In genomic region chr13:46145950-46146349, GRCh38 we compare ENCODE assay signal across 21 cellular contexts.
"Had no signal": no experiment of that assay in that cellular context is flagged by ENCODE, and none has a peak within 500 bp of the region (broad histone marks: within the 10 kb centered on the region; RNA-seq: fewer than 3 reads in every experiment).

No MANE protein-coding gene starts in this region.

- DNase-seq: activated CD4-positive, alpha-beta memory T cell treated with anti-CD3 and anti-CD28 coated beads for 36 hours; activated CD4-positive, alpha-beta T cell treated with anti-CD3 and anti-CD28 coated beads, Interleukin-2, amount 10 ng/mL, durations not matched to agents 7 days and 5 days; activated CD4-positive, CD25-positive, alpha-beta regulatory T cell; activated CD8-positive, alpha-beta memory T cell treated with anti-CD3 and anti-CD28 coated beads, Interleukin-2, amount 50 U/mL, for 4 hours; activated effector memory CD4-positive, alpha-beta T cell treated with Interleukin-2 at 50 U/mL for 16 hours; activated naive CD4-positive, alpha-beta T cell treated with Interleukin-2 at 50 U/mL for 16 hours; activated naive CD8-positive, alpha-beta T cell treated with anti-CD3 and anti-CD28 coated beads, Interleukin-2, amount 10 ng/mL, durations not matched to agents 7 days and 5 days; adrenal gland; anterior cingulate cortex; colonic mucosa; NCI-H1048; NCI-H146; NCI-H187 treated with DMSO at 0.1 percent for 48 hours; NCI-H2081 treated with DMSO at 0.1 percent for 48 hours; NCI-H446; NCI-H524; PC-3; SHP77 treated with DMSO at 0.1 percent for 48 hours; T-helper 2 cell; T1000 had no signal

- H3K9me3 Mint-ChIP-seq: activated CD4-positive, alpha-beta memory T cell treated with anti-CD3 and anti-CD28 coated beads for 36 hours; activated CD4-positive, alpha-beta T cell treated with anti-CD3 and anti-CD28 coated beads, Interleukin-2, amount 10 ng/mL, durations not matched to agents 7 days and 5 days; activated naive CD8-positive, alpha-beta T cell treated with anti-CD3 and anti-CD28 coated beads, Interleukin-2, amount 10 ng/mL, durations not matched to agents 7 days and 5 days; activated T-helper 1 cell treated with anti-CD3 and anti-CD28 coated beads, Interleukin-12 subunit alpha, Interleukin-12 subunit beta, Interleukin-2, Interleukin-4 antibody, amounts not matched to agents 30 ng/mL and 10 ng/mL and 1 ng/mL, durations not matched to agents 14 hours and 24 hours and 36 hours had no signal

- H3K27ac Mint-ChIP-seq: activated CD4-positive, alpha-beta T cell treated with anti-CD3 and anti-CD28 coated beads, Interleukin-2, amount 10 ng/mL, durations not matched to agents 7 days and 5 days; activated naive CD8-positive, alpha-beta T cell treated with anti-CD3 and anti-CD28 coated beads, Interleukin-2, amount 10 ng/mL, durations not matched to agents 7 days and 5 days had no signal

- H3K4me3 Mint-ChIP-seq: activated CD4-positive, alpha-beta memory T cell treated with anti-CD3 and anti-CD28 coated beads for 36 hours; activated CD4-positive, alpha-beta T cell treated with anti-CD3 and anti-CD28 coated beads, Interleukin-2, amount 10 ng/mL, durations not matched to agents 7 days and 5 days; activated naive CD8-positive, alpha-beta T cell treated with anti-CD3 and anti-CD28 coated beads, Interleukin-2, amount 10 ng/mL, durations not matched to agents 7 days and 5 days; activated T-helper 1 cell treated with anti-CD3 and anti-CD28 coated beads, Interleukin-12 subunit alpha, Interleukin-12 subunit beta, Interleukin-2, Interleukin-4 antibody, amounts not matched to agents 30 ng/mL and 10 ng/mL and 1 ng/mL, durations not matched to agents 14 hours and 24 hours and 36 hours had no signal

- H3K27me3 Mint-ChIP-seq: activated CD4-positive, alpha-beta memory T cell treated with anti-CD3 and anti-CD28 coated beads for 36 hours; activated CD4-positive, alpha-beta T cell treated with anti-CD3 and anti-CD28 coated beads, Interleukin-2, amount 10 ng/mL, durations not matched to agents 7 days and 5 days; activated naive CD8-positive, alpha-beta T cell treated with anti-CD3 and anti-CD28 coated beads, Interleukin-2, amount 10 ng/mL, durations not matched to agents 7 days and 5 days had no signal

- ATAC-seq: PC-3 had no signal
